11 cellular contexts compared by ENCODE assay signal in genomic region chr10:34584164-34584563, GRCh38.
A peak's percentile ranks its signal among the peaks of the same experiment; 100 is the strongest.
DNase-seq lines count a peak whose midpoint lies in the region; ATAC-seq, FAIRE-seq and TF ChIP-seq lines count a peak whose summit lies in the region.
"Had no signal": no experiment of that assay in that cellular context is flagged by ENCODE, and none has a peak within 500 bp of the region (broad histone marks: within the 10 kb centered on the region; RNA-seq: fewer than 3 reads in every experiment).

No MANE protein-coding gene starts in this region.

- H2BK120ac ChIP-seq in H1 (replicated peaks; ENCODE audit: low read depth, low read length) (no peak overlapping the region), mesenchymal stem cell (ENCODE audit: low read depth, low read length) (no peak overlapping the region)

- TF ChIP-seq CTCF in AG04450 (IDR thresholded peaks at IDR 0.05; ENCODE audit: low read depth, low read length) (no peak), H1 (IDR thresholded peaks at IDR 0.05; ENCODE audit: control extremely low read depth in 1 of 3, insufficient read depth in 1 of 3, low read depth in 1 of 3, low read length in 3 of 3) (no peak)

- H3K4me2 ChIP-seq in H1 (ENCODE audit: insufficient read depth in 1 of 2, low read depth in 2 of 2, low read length in 2 of 2) (no peak overlapping the region), mesenchymal stem cell (ENCODE audit: low read length, poor library complexity, severe bottlenecking) (no peak overlapping the region)

- peaks cover 0 to 55% of the 10 kb centered on the region in 2 experiments; a peak in 2 of 4 replicates for H3K79me2 ChIP-seq in H1 (ENCODE audit: control insufficient read depth in 1 of 2, insufficient read depth in 2 of 2, low read length in 2 of 2)

- H3K23me2 ChIP-seq in H1 (ENCODE audit: low read depth, low read length), result no peaks in the 10 kb centered on the region

- TF ChIP-seq EP300 in H1 (IDR thresholded peaks at IDR 0.05; ENCODE audit: borderline replicate concordance in 1 of 2, low read depth in 2 of 2, low read length in 2 of 2), result no peak

- H2BK20ac ChIP-seq in H1 (ENCODE audit: low read length), result no peak overlapping the region

- H2BK15ac ChIP-seq in H1 (ENCODE audit: low read length) (no peak overlapping the region), mesenchymal stem cell (ENCODE audit: low read depth, poor library complexity, severe bottlenecking) (no peak overlapping the region)

- H3K36me3 ChIP-seq in MG63 (no peaks in the 10 kb centered on the region), H1 (ENCODE audit: control insufficient read depth in 2 of 4, insufficient read depth in 4 of 4, low read length in 3 of 4) (no peaks in the 10 kb centered on the region), mesenchymal stem cell (ENCODE audit: control insufficient read depth in 1 of 2, insufficient read depth in 2 of 2, low read depth in 1 of 2, low read length in 2 of 2) (no peaks in the 10 kb centered on the region)

- no peaks in the 10 kb centered on the region for H3K9me3 ChIP-seq in AG04450 (ENCODE audit: control insufficient read depth, insufficient read depth, low read length)
- no peaks in the 10 kb centered on the region for H3K9me3 ChIP-seq in MG63
- no peaks in the 10 kb centered on the region for H3K9me3 ChIP-seq in H1 (ENCODE audit: insufficient read depth in 2 of 2, low read depth in 1 of 2, low read length in 1 of 2)
- H3K9me3 ChIP-seq in mesenchymal stem cell (ENCODE audit: control insufficient read depth, low read length), result no peaks in the 10 kb centered on the region

- H3K14ac ChIP-seq in H1 (ENCODE audit: insufficient read length) (no peak overlapping the region), mesenchymal stem cell (ENCODE audit: low read length in 2 of 2) (no peak overlapping the region)

- no peaks in the 10 kb centered on the region; the same call in 1 of the 2 replicates for H3K79me1 ChIP-seq in H1 (ENCODE audit: low read depth, low read length)
- H3K79me1 ChIP-seq in mesenchymal stem cell (replicated peaks; ENCODE audit: low read length, poor library complexity, severe bottlenecking), result peaks cover 12% of the 10 kb centered on the region

- H3K4me3 ChIP-seq in AG04450 (ENCODE audit: low read depth, low read length), result no peak overlapping the region
- H3K4me3 ChIP-seq in MG63, result no peak overlapping the region
- H3K4me3 ChIP-seq in H1 (ENCODE audit: extremely low read depth in 1 of 4, insufficient read depth in 2 of 4, low read depth in 3 of 4, low read length in 4 of 4), result no peak overlapping the region
- peak overlapping the region in 1 of 2 experiments; percentile 38 for H3K4me3 ChIP-seq in mesenchymal stem cell (ENCODE audit: insufficient read depth in 1 of 2, low read depth in 1 of 2, low read length in 2 of 2)

- H3K4ac ChIP-seq in H1 (replicated peaks; ENCODE audit: insufficient read length, low read depth, low read length) (no peak overlapping the region), mesenchymal stem cell (ENCODE audit: low read depth in 1 of 2, low read length in 2 of 2) (no peak overlapping the region)

- H2BK5ac ChIP-seq in H1 (ENCODE audit: low read depth, low read length), result no peak overlapping the region
- no peak overlapping the region for H2BK5ac ChIP-seq in mesenchymal stem cell (ENCODE audit: low read depth, low read length, poor library complexity, severe bottlenecking)

- no peak for FAIRE-seq in H1 (lab: Jason Lieb, UNC)

- no peak for TF ChIP-seq POLR2A in H1 (IDR thresholded peaks at IDR 0.05; ENCODE audit: control extremely low read depth in 1 of 2, low read depth in 2 of 2, low read length in 2 of 2)

- H3K9ac ChIP-seq in H1 (replicated peaks in 1 of 4; ENCODE audit: extremely low read depth in 1 of 4, low read depth in 3 of 4, low read length in 3 of 4) (no peak overlapping the region), mesenchymal stem cell (ENCODE audit: low read length) (no peak overlapping the region)

- POLR2A ChIA-PET in AG04450 (lab: Yijun Ruan, JAX) (no interaction called here), H1 (lab: Charles Lee; ENCODE audit: partially characterized antibody) (no interaction called here)

- H3K27me3 ChIP-seq in AG04450 (ENCODE audit: control insufficient read depth, insufficient read depth, low read length) (no peaks in the 10 kb centered on the region), MG63 (no peaks in the 10 kb centered on the region), H1 (replicated peaks in 1 of 4; ENCODE audit: control insufficient read depth in 3 of 4, extremely low read depth in 1 of 4, insufficient read depth in 3 of 4, low read length in 3 of 4) (no peaks in the 10 kb centered on the region), mesenchymal stem cell (ENCODE audit: control insufficient read depth in 1 of 2, insufficient read depth in 1 of 2, low read length in 2 of 2) (no peaks in the 10 kb centered on the region)

- H3K18ac ChIP-seq in H1 (ENCODE audit: extremely low read depth, low read length) (no peak overlapping the region), mesenchymal stem cell (ENCODE audit: low read depth in 1 of 2, low read length in 2 of 2) (no peak overlapping the region)

- no peak overlapping the region for H3K23ac ChIP-seq in H1 (ENCODE audit: insufficient read length)
- H3K23ac ChIP-seq in mesenchymal stem cell (ENCODE audit: low read length in 2 of 2), result no peak overlapping the region

- no peak for ATAC-seq in HG03139 (IDR thresholded peaks at IDR 0.05; ENCODE audit: unreplicated experiment)
- ATAC-seq: activated CD4-positive, CD25-positive, alpha-beta regulatory T cell treated with anti-CD3 and anti-CD28 coated beads, Interleukin-2, amount 50 U/mL, for 24 hours; Panc1; stimulated activated naive CD8-positive, alpha-beta T cell treated with anti-CD3 and anti-CD28 coated beads, Interleukin-15, Interleukin-2, amounts not matched to agents 100 U/mL and 50 U/mL, for 24 hours had no signal

- peaks cover 0 to 2% of the 10 kb centered on the region in 2 experiments for H4K20me1 ChIP-seq in H1 (replicated peaks in 1 of 2; ENCODE audit: control insufficient read depth in 1 of 2, insufficient read depth in 2 of 2, low read length in 2 of 2)

- H4K91ac ChIP-seq in H1 (replicated peaks; ENCODE audit: insufficient read length, low read length), result no peak overlapping the region
- H4K91ac ChIP-seq in mesenchymal stem cell (ENCODE audit: low read length), result no peak overlapping the region

- H3K27ac ChIP-seq in AG04450 (ENCODE audit: low read depth, low read length) (no peak overlapping the region), H1 (ENCODE audit: low read depth, low read length) (no peak overlapping the region), mesenchymal stem cell (ENCODE audit: low read length, poor library complexity, severe bottlenecking) (no peak overlapping the region)

- no peak overlapping the region for H2AFZ ChIP-seq in H1 (ENCODE audit: low read length)
- H2AFZ ChIP-seq in mesenchymal stem cell (ENCODE audit: low read depth, low read length), result no peak overlapping the region

- H2AK5ac ChIP-seq in H1 (ENCODE audit: low read depth, low read length) (no peak overlapping the region), mesenchymal stem cell (ENCODE audit: low read length, severe bottlenecking) (no peak overlapping the region)

- CTCF ChIA-PET in AG04450 (lab: Charles Lee), result no interaction called here
- CTCF ChIA-PET in H1 (lab: Charles Lee; ENCODE audit: partially characterized antibody), result interaction anchor here (0.6 kb wide), 1 partner anchor 22 kb away, joined by 3 read pairs; no protein-coding TSS in a partner anchor

- H4K8ac ChIP-seq in H1 (ENCODE audit: extremely low read depth, insufficient read depth, low read length), result no peak overlapping the region
- H4K8ac ChIP-seq in mesenchymal stem cell (ENCODE audit: low read length), result no peak overlapping the region

- no peak overlapping the region for H4K5ac ChIP-seq in H1 (ENCODE audit: insufficient read length, low read depth, low read length)

- no peak overlapping the region for H3K56ac ChIP-seq in H1 (replicated peaks; ENCODE audit: insufficient read length, low read depth, low read length)

- no peak for TF ChIP-seq RAD21 in H1 (IDR thresholded peaks at IDR 0.05 in 1 of 2, conservative IDR thresholded peaks at IDR 0.05 in 1 of 2; ENCODE audit: low read depth in 2 of 2, low read length in 2 of 2)

- H2BK12ac ChIP-seq in H1 (ENCODE audit: low read depth, low read length) (no peak overlapping the region), mesenchymal stem cell (ENCODE audit: low read length in 2 of 2) (no peak overlapping the region)

- H3K4me1 ChIP-seq in H1 (replicated peaks in 1 of 4; ENCODE audit: control insufficient read depth in 3 of 4, insufficient read depth in 4 of 4, low read length in 3 of 4) (peaks cover 0 to 9% (median 8%) of the 10 kb centered on the region in 4 experiments; a peak in 4 of 7 replicates), mesenchymal stem cell (ENCODE audit: control insufficient read depth, insufficient read depth, low read depth, low read length) (peaks cover 17% of the 10 kb centered on the region)

- DNase-seq in AG04450 (ENCODE audit: low read depth, low spot score) (peak; percentile 74), MG63 (peak; percentile 5), H1 (ENCODE audit: low read depth in 1 of 2, low spot score in 2 of 2) (no peak), mesenchymal stem cell (peak; percentile 73), mucosa of gallbladder (ENCODE audit: low spot score) (no peak), COR-L47 (lab: John Stamatoyannopoulos, UW) (no peak)
- no peak for DNase-seq in stimulated activated naive CD4-positive, alpha-beta T cell treated with Interleukin-2 at 50 U/mL for 16 hours (lab: John Stamatoyannopoulos, UW)
- DNase-seq: stimulated activated naive CD8-positive, alpha-beta T cell treated with anti-CD3 and anti-CD28 coated beads, Interleukin-15, Interleukin-2, amounts not matched to agents 100 U/mL and 50 U/mL, for 24 hours had no signal

TF ChIP-seq in H1, 55 proteins besides CTCF, POLR2A, EP300 and RAD21:
- TF ChIP-seq KDM1A (IDR thresholded peaks at IDR 0.05; ENCODE audit: borderline replicate concordance, low read length) (no peak), CEBPB (IDR thresholded peaks at IDR 0.05; ENCODE audit: low read depth, low read length) (peak; percentile 65)

Comparison
In these comparisons a context has a peak if more than half of its experiments do, and no peak if none do; other contexts are left out.
1. DNase-seq: peak in AG04450 (single experiment), MG63 (single experiment) and mesenchymal stem cell (single experiment); none in H1 (0 of 2), stimulated activated naive CD4-positive, alpha-beta T cell treated with Interleukin-2 at 50 U/mL for 16 hours (single experiment), mucosa of gallbladder (single experiment) and COR-L47 (single experiment).